27 cellular contexts compared by ENCODE assay signal in genomic region chr10:127227027-127227426, GRCh38. TPM values are rescaled to one million over a fixed set of nuclear protein-coding genes. Genes with fewer than 3 reads are reported as not detected.
"Had no signal": no experiment of that assay in that cellular context is flagged by ENCODE, and none has a peak within 500 bp of the region (broad histone marks: within the 10 kb centered on the region; RNA-seq: fewer than 3 reads in every experiment).

No MANE protein-coding gene starts in this region.

- H3K36me3 ChIP-seq: ovary, right lobe of liver, sigmoid colon, thoracic aorta, thyroid gland, tibial nerve, vagina had no signal

- H3K9ac ChIP-seq: parathyroid adenoma had no signal

- H3K27me3 Mint-ChIP-seq: progenitor cell of endocrine pancreas had no signal

- H3K4me1 Mint-ChIP-seq: naive B cell; naive thymus-derived CD8-positive, alpha-beta T cell; neural crest cell; stimulated activated effector memory CD8-positive, alpha-beta T cell treated with anti-CD3 and anti-CD28 coated beads, Interleukin-12 subunit alpha, Interleukin-12 subunit beta, amount 100 ng/mL, for 72 hours had no signal

- H2AFZ ChIP-seq: parathyroid adenoma had no signal

- H3K36me3 Mint-ChIP-seq: naive B cell; natural killer cell treated with Interleukin-12 subunit alpha and Interleukin-12 subunit beta and Interleukin-15 and Interleukin-18, amount 100 ng/mL, for 72 hours; stimulated activated effector memory CD8-positive, alpha-beta T cell treated with anti-CD3 and anti-CD28 coated beads, Interleukin-12 subunit alpha, Interleukin-12 subunit beta, amount 100 ng/mL, for 72 hours had no signal

- H3K4me3 ChIP-seq: ovary, psoas muscle, sigmoid colon, thyroid gland, tibial nerve, upper lobe of left lung, vagina had no signal

- H3K27me3 ChIP-seq: ovary, right lobe of liver, sigmoid colon, thyroid gland, tibial nerve, upper lobe of left lung, vagina had no signal

- H3K27ac Mint-ChIP-seq: naive thymus-derived CD8-positive, alpha-beta T cell; natural killer cell treated with Interleukin-12 subunit alpha and Interleukin-12 subunit beta and Interleukin-15 and Interleukin-18, amount 100 ng/mL, for 72 hours; nephron progenitor cell; progenitor cell of endocrine pancreas; stimulated activated effector memory CD8-positive, alpha-beta T cell treated with anti-CD3 and anti-CD28 coated beads, Interleukin-12 subunit alpha, Interleukin-12 subunit beta, amount 100 ng/mL, for 72 hours; stimulated activated naive CD8-positive, alpha-beta T cell treated with anti-CD3 and anti-CD28 coated beads, Interleukin-15, Interleukin-2, amounts not matched to agents 100 ng/mL and 50 ng/mL, for 24 hours had no signal

- H3K79me2 ChIP-seq: parathyroid adenoma had no signal

- DNase-seq: naive B cell; naive thymus-derived CD8-positive, alpha-beta T cell; nephron progenitor cell; occipital lobe; ovary; psoas muscle; right cardiac atrium; sigmoid colon; stimulated activated CD4-positive, alpha-beta T cell treated with anti-CD3 and anti-CD28 coated beads, Interleukin-15, amount 100 ng/mL, for 24 hours; stimulated activated CD4-positive, alpha-beta T cell treated with anti-CD3 and anti-CD28 coated beads, Interleukin-2, amount 100 ng/mL, for 24 hours; stimulated activated CD4-positive, alpha-beta T cell treated with anti-CD3 and anti-CD28 coated beads, Interleukin-2, amount 100 ng/mL, for 48 hours; stimulated activated CD4-positive, alpha-beta T cell treated with anti-CD3 and anti-CD28 coated beads, Interleukin-4, amount 100 ng/mL, for 24 hours; stimulated activated naive CD4-positive, alpha-beta T cell; substantia nigra; thyroid gland; trophoblast cell; upper lobe of left lung had no signal

- H3K9me3 ChIP-seq: ovary, psoas muscle, right lobe of liver, sigmoid colon, thoracic aorta, thyroid gland, tibial nerve, upper lobe of left lung, vagina had no signal

- H3K27ac ChIP-seq: parathyroid adenoma, psoas muscle, sigmoid colon, thyroid gland, tibial nerve, upper lobe of left lung, vagina had no signal

- ATAC-seq: naive thymus-derived CD8-positive, alpha-beta T cell; natural killer cell treated with Interleukin-12 subunit alpha and Interleukin-12 subunit beta and Interleukin-15 and Interleukin-18, amount 100 ng/mL, for 72 hours; psoas muscle; right cardiac atrium had no signal

- H3K4me1 ChIP-seq: parathyroid adenoma, psoas muscle, sigmoid colon, thyroid gland, tibial nerve, upper lobe of left lung had no signal

- H3K9me3 Mint-ChIP-seq: natural killer cell treated with Interleukin-12 subunit alpha and Interleukin-12 subunit beta and Interleukin-15 and Interleukin-18, amount 100 ng/mL, for 72 hours; nephron progenitor cell; neural crest cell had no signal

- H3K4me3 Mint-ChIP-seq: naive B cell; naive thymus-derived CD8-positive, alpha-beta T cell; natural killer cell treated with Interleukin-12 subunit alpha and Interleukin-12 subunit beta and Interleukin-15 and Interleukin-18, amount 100 ng/mL, for 72 hours; nephron progenitor cell; neural crest cell; stimulated activated effector memory CD8-positive, alpha-beta T cell treated with anti-CD3 and anti-CD28 coated beads, Interleukin-12 subunit alpha, Interleukin-12 subunit beta, amount 100 ng/mL, for 72 hours; stimulated activated naive CD8-positive, alpha-beta T cell treated with anti-CD3 and anti-CD28 coated beads, Interleukin-15, Interleukin-2, amounts not matched to agents 100 ng/mL and 50 ng/mL, for 24 hours had no signal

RNA-seq across cellular contexts. Expression of gene INSYN2A, which starts 30.6 kb away (rescaled TPM):
- total RNA-seq: naive thymus-derived CD8-positive, alpha-beta T cell; natural killer cell treated with Interleukin-12 subunit alpha and Interleukin-12 subunit beta and Interleukin-15 and Interleukin-18, amount 100 ng/mL, for 72 hours; progenitor cell of endocrine pancreas; right cardiac atrium; right lobe of liver had no signal
- polyA plus RNA-seq: naive thymus-derived CD8-positive, alpha-beta T cell had no signal
